In genomic region chr12:12898911-12899511, GRCh38 we compare ENCODE assay signal across 16 cellular contexts. TPM values are rescaled to one million over a fixed set of nuclear protein-coding genes. Genes with fewer than 3 reads are reported as not detected.
DNase-seq lines count a peak whose midpoint lies in the region; ATAC-seq and TF ChIP-seq lines count a peak whose summit lies in the region.
"Had no signal": no experiment of that assay in that cellular context is flagged by ENCODE, and none has a peak within 500 bp of the region (broad histone marks: within the 10 kb centered on the region; RNA-seq: fewer than 3 reads in every experiment).

No MANE protein-coding gene starts in this region.

- H3K4me3 ChIP-seq in Panc1 (ENCODE audit: low read depth in 2 of 2, low read length in 2 of 2) (peak overlapping the region; percentile 61 to 86; a peak in 3 of 4 replicates), esophagus squamous epithelium (no peak overlapping the region), suprapubic skin (no peak overlapping the region)
- H3K4me3 ChIP-seq: skin epidermis had no signal

- no peaks in the 10 kb centered on the region for H3K36me3 Mint-ChIP-seq in activated CD4-positive, alpha-beta memory T cell treated with anti-CD3 and anti-CD28 coated beads for 36 hours
- H3K36me3 Mint-ChIP-seq in activated CD4-positive, alpha-beta memory T cell treated with anti-CD3 and anti-CD28 coated beads, Interleukin-2, amount 10 ng/mL, durations not matched to agents 7 days and 5 days (ENCODE audit: low read depth) = no peaks in the 10 kb centered on the region
- no peaks in the 10 kb centered on the region for H3K36me3 Mint-ChIP-seq in glutamatergic neuron (ENCODE audit: unreplicated experiment)
- H3K36me3 Mint-ChIP-seq: CD8-positive, alpha-beta memory T cell had no signal

- H3K27me3 Mint-ChIP-seq in activated CD4-positive, alpha-beta memory T cell treated with anti-CD3 and anti-CD28 coated beads for 36 hours = peaks cover 15% of the 10 kb centered on the region
- peaks cover 23% of the 10 kb centered on the region for H3K27me3 Mint-ChIP-seq in activated CD4-positive, alpha-beta memory T cell treated with anti-CD3 and anti-CD28 coated beads, Interleukin-2, amount 10 ng/mL, durations not matched to agents 7 days and 5 days
- peaks cover 2% of the 10 kb centered on the region for H3K27me3 Mint-ChIP-seq in glutamatergic neuron (ENCODE audit: unreplicated experiment)

- POLR2A ChIA-PET in activated CD4-positive, alpha-beta memory T cell treated with anti-CD3 and anti-CD28 coated beads for 36 hours (lab: Charles Lee) = interaction anchor here (0.8 to 1.3 kb wide), 2 partner anchors 90 to 297 kb away, joined by 3 read pairs; partner anchors contain the start of gene EMP1
- POLR2A ChIA-PET in activated CD4-positive, alpha-beta memory T cell treated with anti-CD3 and anti-CD28 coated beads, Interleukin-2, amount 10 ng/mL, durations not matched to agents 7 days and 5 days (lab: Charles Lee) = interaction anchor here (0.6 to 1.0 kb wide), 2 partner anchors 46 to 61 kb away, joined by 3 read pairs; no protein-coding TSS in a partner anchor
- POLR2A ChIA-PET in Panc1 (lab: Charles Lee) = interaction anchor here (0.7 to 1.7 kb wide), 5 partner anchors 21 to 112 kb away, joined by 3 to 10 read pairs (median 3); no protein-coding TSS in a partner anchor

- H3K9me3 ChIP-seq in Panc1 (ENCODE audit: control insufficient read depth, insufficient read depth, low read depth, low read length) (no peaks in the 10 kb centered on the region), esophagus squamous epithelium (no peaks in the 10 kb centered on the region), suprapubic skin (no peaks in the 10 kb centered on the region)

- H3K4me3 Mint-ChIP-seq in activated CD4-positive, alpha-beta memory T cell treated with anti-CD3 and anti-CD28 coated beads for 36 hours = no peak overlapping the region
- no peak overlapping the region for H3K4me3 Mint-ChIP-seq in activated CD4-positive, alpha-beta memory T cell treated with anti-CD3 and anti-CD28 coated beads, Interleukin-2, amount 10 ng/mL, durations not matched to agents 7 days and 5 days
- H3K4me3 Mint-ChIP-seq in glutamatergic neuron (ENCODE audit: unreplicated experiment) = no peak overlapping the region
- H3K4me3 Mint-ChIP-seq: CD8-positive, alpha-beta memory T cell had no signal

- H3K27me3 ChIP-seq in Panc1 (ENCODE audit: control insufficient read depth, insufficient read depth, low read length) = no peaks in the 10 kb centered on the region
- H3K27me3 ChIP-seq in esophagus squamous epithelium = peaks cover 0 to 8% (median 0%) of the 10 kb centered on the region in 4 donors
- no peaks in the 10 kb centered on the region for H3K27me3 ChIP-seq in suprapubic skin

- peak overlapping the region; percentile 46 for H3K27ac Mint-ChIP-seq in activated CD4-positive, alpha-beta memory T cell treated with anti-CD3 and anti-CD28 coated beads for 36 hours
- H3K27ac Mint-ChIP-seq in activated CD4-positive, alpha-beta memory T cell treated with anti-CD3 and anti-CD28 coated beads, Interleukin-2, amount 10 ng/mL, durations not matched to agents 7 days and 5 days = no peak overlapping the region
- H3K27ac Mint-ChIP-seq in glutamatergic neuron (ENCODE audit: unreplicated experiment) = no peak overlapping the region

- H3K4me1 ChIP-seq in Panc1 (ENCODE audit: control insufficient read depth, insufficient read depth, low read length) (peaks cover 70% of the 10 kb centered on the region), esophagus squamous epithelium (peaks cover 0 to 60% (median 45%) of the 10 kb centered on the region in 3 donors), suprapubic skin (peaks cover 31% of the 10 kb centered on the region)

- TF ChIP-seq EP300 in suprapubic skin (IDR thresholded peaks at IDR 0.05) = no peak

- 77 to 81% methylated on average over 3 to 7 of the region's 8 CpGs for WGBS in esophagus squamous epithelium, 2 donors
- WGBS in suprapubic skin = 95% methylated on average over 8 of the region's 8 CpGs

- H3K27ac ChIP-seq in Panc1 (ENCODE audit: low read length) = peak overlapping the region; percentile 96
- peak overlapping the region in 3 of 4 donors; percentile 2 to 60 (median 26) for H3K27ac ChIP-seq in esophagus squamous epithelium
- peak overlapping the region; percentile 63 for H3K27ac ChIP-seq in suprapubic skin

- intact Hi-C loops in activated CD4-positive, alpha-beta memory T cell treated with anti-CD3 and anti-CD28 coated beads for 36 hours (cut with micrococcal nuclease) = loop anchor here (1.0 to 10.0 kb wide), 8 partner anchors 62 to 312 kb away; partner anchors contain the start of genes EMP1 and GSG1
- intact Hi-C loops in Panc1 (cut with micrococcal nuclease; ENCODE audit: unreplicated experiment) (no loop called here), esophagus squamous epithelium (cut with DNase I) (no loop called here)

- TF ChIP-seq CTCF in Panc1 (IDR thresholded peaks at IDR 0.05) = no peak
- no peak for TF ChIP-seq CTCF in esophagus squamous epithelium (IDR thresholded peaks at IDR 0.05)
- no peak for TF ChIP-seq CTCF in suprapubic skin (IDR thresholded peaks at IDR 0.05)
- TF ChIP-seq CTCF in glutamatergic neuron (IDR thresholded peaks at IDR 0.05; ENCODE audit: partially characterized antibody, unreplicated experiment) = no peak

- BruUV-seq in Panc1 (replicated peaks; lab: Mats Ljungman, UMichigan) = no TSS peak

- peaks cover 19% of the 10 kb centered on the region for H3K4me1 Mint-ChIP-seq in activated CD4-positive, alpha-beta memory T cell treated with anti-CD3 and anti-CD28 coated beads for 36 hours (ENCODE audit: low read depth)
- peaks cover 24% of the 10 kb centered on the region for H3K4me1 Mint-ChIP-seq in activated CD4-positive, alpha-beta memory T cell treated with anti-CD3 and anti-CD28 coated beads, Interleukin-2, amount 10 ng/mL, durations not matched to agents 7 days and 5 days
- no peaks in the 10 kb centered on the region for H3K4me1 Mint-ChIP-seq in glutamatergic neuron (ENCODE audit: low read depth, unreplicated experiment)
- H3K4me1 Mint-ChIP-seq: CD8-positive, alpha-beta memory T cell had no signal

- TF ChIP-seq POLR2A in esophagus squamous epithelium (IDR thresholded peaks at IDR 0.05) (no peak), suprapubic skin (IDR thresholded peaks at IDR 0.05) (no peak)

- ATAC-seq in Panc1 = no peak
- ATAC-seq: HepG2 had no signal

- in situ Hi-C loops in Panc1 (cut with HindIII; ENCODE audit: low pct_unique_long_range_greater_than_20kb, low sequenced_read_pairs) = no loop called here

- CTCF ChIA-PET in activated CD4-positive, alpha-beta memory T cell treated with anti-CD3 and anti-CD28 coated beads for 36 hours (lab: Charles Lee) = interaction anchor here (1.2 kb wide), 2 partner anchors 60 to 85 kb away, joined by 3 to 4 read pairs; no protein-coding TSS in a partner anchor
- CTCF ChIA-PET in activated CD4-positive, alpha-beta memory T cell treated with anti-CD3 and anti-CD28 coated beads, Interleukin-2, amount 10 ng/mL, durations not matched to agents 7 days and 5 days (lab: Charles Lee) = interaction anchor here (1.1 to 1.3 kb wide), 2 partner anchors 8 to 112 kb away, joined by 4 read pairs; partner anchors contain the start of gene GPRC5A
- CTCF ChIA-PET in Panc1 (lab: Charles Lee) = no interaction called here

- H3K36me3 ChIP-seq in Panc1 (ENCODE audit: control insufficient read depth, insufficient read depth, low read length) (peaks cover 3% of the 10 kb centered on the region; the same call in 1 of the 2 replicates), esophagus squamous epithelium (no peaks in the 10 kb centered on the region), suprapubic skin (no peaks in the 10 kb centered on the region)

- no peaks in the 10 kb centered on the region for H3K9me3 Mint-ChIP-seq in activated CD4-positive, alpha-beta memory T cell treated with anti-CD3 and anti-CD28 coated beads for 36 hours
- H3K9me3 Mint-ChIP-seq in activated CD4-positive, alpha-beta memory T cell treated with anti-CD3 and anti-CD28 coated beads, Interleukin-2, amount 10 ng/mL, durations not matched to agents 7 days and 5 days = no peaks in the 10 kb centered on the region
- H3K9me3 Mint-ChIP-seq in glutamatergic neuron (ENCODE audit: unreplicated experiment) = no peaks in the 10 kb centered on the region
- H3K9me3 Mint-ChIP-seq: CD8-positive, alpha-beta memory T cell had no signal

- DNase-seq in activated CD4-positive, alpha-beta memory T cell treated with anti-CD3 and anti-CD28 coated beads for 36 hours = no peak
- DNase-seq in activated CD4-positive, alpha-beta memory T cell treated with anti-CD3 and anti-CD28 coated beads, Interleukin-2, amount 10 ng/mL, durations not matched to agents 7 days and 5 days = no peak
- DNase-seq in Panc1 (ENCODE audit: low read depth, low spot score) (no peak), esophagus squamous epithelium (lab: John Stamatoyannopoulos, UW) (no peak), suprapubic skin (ENCODE audit: low spot score in 2 of 2) (no peak), SW480 (ENCODE audit: low spot score) (no peak), glutamatergic neuron (no peak)
- no peak for DNase-seq in stimulated activated CD4-positive, alpha-beta T cell treated with anti-CD3 and anti-CD28 coated beads, Interleukin-4, amount 100 ng/mL, for 24 hours
- DNase-seq: CD8-positive, alpha-beta memory T cell; effector CD8-positive, alpha-beta T cell; mesendoderm; NCI-H2029 treated with DMSO at 0.1 percent for 48 hours; RPMI8226 had no signal

RNA-seq across cellular contexts. Expression of gene GPRC5A, which starts 7.6 kb away (rescaled TPM):
- under 1 TPM; 0.07 to 0.10 TPM for total RNA-seq in activated CD4-positive, alpha-beta memory T cell treated with anti-CD3 and anti-CD28 coated beads for 36 hours
- total RNA-seq in activated CD4-positive, alpha-beta memory T cell treated with anti-CD3 and anti-CD28 coated beads, Interleukin-2, amount 10 ng/mL, durations not matched to agents 7 days and 5 days = under 1 TPM; 0.03 to 0.05 TPM
- total RNA-seq in Panc1 (2021; ENCODE audit: unreplicated experiment) (648 TPM), esophagus squamous epithelium (10 to 100 TPM in 1 of 4 donors, 1 to 10 TPM in 3; 3.9 to 18.5 (median 8.5) TPM), suprapubic skin (10 to 100 TPM in 1 of 4 donors, 1 to 10 TPM in 3; 4.0 to 11.0 (median 7.2) TPM), glutamatergic neuron (ENCODE audit: unreplicated experiment) (not detected)
- 548 TPM for polyA plus RNA-seq in Panc1 (2012; ENCODE audit: insufficient read length)
- total RNA-seq: CD8-positive, alpha-beta memory T cell had no signal
- polyA plus RNA-seq: CD8-positive, alpha-beta memory T cell had no signal

RNA-seq across cellular contexts. Expression of gene GPRC5D, which starts 53.0 kb away (rescaled TPM):
- under 1 TPM in 1 of 2 experiments, not detected in 1; 0.46 TPM for total RNA-seq in activated CD4-positive, alpha-beta memory T cell treated with anti-CD3 and anti-CD28 coated beads for 36 hours
- 1 to 10 TPM in 1 of 2 experiments, under 1 TPM in 1; 0.73 to 1.6 TPM for total RNA-seq in activated CD4-positive, alpha-beta memory T cell treated with anti-CD3 and anti-CD28 coated beads, Interleukin-2, amount 10 ng/mL, durations not matched to agents 7 days and 5 days
- not detected for total RNA-seq in Panc1 (2021; ENCODE audit: unreplicated experiment)
- polyA plus RNA-seq in Panc1 (2012; ENCODE audit: insufficient read length) = 0.50 TPM
- total RNA-seq in esophagus squamous epithelium = under 1 TPM in 1 of 4 donors, not detected in 3; 0.95 TPM
- 10 to 100 TPM in 2 of 4 donors, 1 to 10 TPM in 1, not detected in 1; 2.2 to 97.6 (median 13.4) TPM for total RNA-seq in suprapubic skin
- not detected for total RNA-seq in glutamatergic neuron (ENCODE audit: unreplicated experiment)
- total RNA-seq: bronchial epithelial cell; CD8-positive, alpha-beta memory T cell; HepG2 had no signal
- polyA plus RNA-seq: HepG2 had no signal

Comparison
In these comparisons a context has a peak if more than half of its experiments do, and no peak if none do; other contexts are left out.
1. H3K27ac ChIP-seq: peak in every context shown above with its lines; median percentile 96 in Panc1; 63 in suprapubic skin; 26 in esophagus squamous epithelium.
2. H3K4me3 ChIP-seq: peak in Panc1 (2 of 2); none in esophagus squamous epithelium (0 of 4) and suprapubic skin (single experiment).
3. RNA of gene GPRC5A, which starts 7.6 kb away (total RNA-seq): 648 TPM in Panc1 (single experiment); 3.9 to 18.5 TPM in esophagus squamous epithelium, 4.0 to 11.0 TPM in suprapubic skin, 0.07 to 0.10 TPM in activated CD4-positive, alpha-beta memory T cell treated with anti-CD3 and anti-CD28 coated beads for 36 hours, 0.03 to 0.05 TPM in activated CD4-positive, alpha-beta memory T cell treated with anti-CD3 and anti-CD28 coated beads, Interleukin-2, amount 10 ng/mL, durations not matched to agents 7 days and 5 days and not detected in glutamatergic neuron (single experiment); every median in the first group is over 10 times any median in the second.